ENCODE assay signal across 8 cellular contexts in the genomic region with DNA sequence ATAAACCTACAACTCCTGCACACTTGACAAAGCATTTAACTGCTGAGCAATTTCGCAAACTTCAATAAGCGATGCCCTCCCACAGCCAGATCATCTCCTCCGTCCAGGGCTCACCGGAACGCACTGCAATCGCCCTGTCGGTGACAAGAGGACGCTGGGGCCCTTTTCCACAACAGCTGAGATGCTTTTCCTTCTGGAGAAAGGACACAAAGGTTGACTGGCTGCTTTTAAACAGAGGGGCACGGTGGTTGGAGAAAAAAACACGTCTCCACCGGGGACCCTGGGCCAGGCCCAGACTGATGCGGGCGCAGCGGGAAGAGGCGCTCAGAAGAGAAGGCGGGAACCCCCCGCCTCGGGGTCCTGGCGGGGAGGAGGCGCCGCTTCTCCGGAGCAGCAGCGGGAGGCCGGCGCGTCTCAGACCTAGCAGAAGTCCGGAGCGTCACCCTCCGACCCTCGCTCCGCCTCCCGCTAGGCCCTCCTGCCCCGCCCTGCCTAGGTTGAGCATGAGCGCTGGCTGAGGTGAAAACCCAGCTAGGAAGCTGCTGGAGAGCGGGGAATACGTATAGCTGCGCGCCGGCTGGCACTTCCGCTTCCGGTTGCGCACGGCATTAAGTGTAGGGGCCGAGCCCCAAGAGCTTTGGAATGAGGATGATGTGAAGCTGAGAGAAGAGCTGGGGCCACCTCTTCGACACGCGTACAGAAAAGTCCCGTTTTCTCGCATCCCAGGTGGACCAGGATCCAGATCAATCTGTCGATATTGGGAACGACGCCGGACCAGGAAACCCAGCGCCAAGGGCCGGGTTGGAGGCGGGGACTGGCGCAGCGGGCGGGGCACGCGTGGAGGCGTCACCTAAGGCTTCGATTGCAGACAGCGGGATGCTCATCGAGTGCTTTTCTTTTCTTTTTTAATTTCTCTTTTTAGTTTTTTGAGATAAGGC. TPM values are rescaled to one million over a fixed set of nuclear protein-coding genes. Genes with fewer than 3 reads are reported as not detected.
DNase-seq lines count a peak whose midpoint lies in the region; ATAC-seq and TF ChIP-seq lines count a peak whose summit lies in the region.

A gene (minus strand): TSS at position 564 of the 938 bp plus-strand sequence. CDS start 3,788 bp downstream, outside the sequence.

- H3K27me3 ChIP-seq in heart left ventricle (no peaks in the 10 kb centered on the region), transverse colon (no peaks in the 10 kb centered on the region)

- CTCF ChIA-PET in T-cell (lab: Charles Lee): interaction anchor here in 1 of 2 donors (0.6 to 0.8 kb wide), 5 partner anchors 10 to 183 kb away, joined by 3 to 4 read pairs (median 3); no protein-coding TSS in a partner anchor

- peak in 1 of 2 donors; percentile 62 for TF ChIP-seq POLR2A in heart left ventricle (IDR thresholded peaks at IDR 0.05)
- peak; percentile 87 for TF ChIP-seq POLR2A in transverse colon (IDR thresholded peaks at IDR 0.05)

- peak within 1 kb of the TSS; percentile 86 to 94 (median 89) for H3K4me3 Mint-ChIP-seq in T-cell

- H3K9me3 Mint-ChIP-seq in T-cell: peaks cover 2 to 12% (median 8%) of the 10 kb centered on the region in 3 donors

- no peaks in the 10 kb centered on the region for H3K27me3 Mint-ChIP-seq in T-cell

- H3K4me3 ChIP-seq in GM12875 (ENCODE audit: low read depth, low read length): peak within 1 kb of the TSS; percentile 63
- peak within 1 kb of the TSS; percentile 57 to 91 (median 78) for H3K4me3 ChIP-seq in heart left ventricle
- H3K4me3 ChIP-seq in transverse colon: peak within 1 kb of the TSS; percentile 47 to 94 (median 80)

- in situ Hi-C loops in transverse colon (cut with MboI; ENCODE audit: low pct_ligation_motif_present in 1 of 4, low pct_unique_long_range_greater_than_20kb in 1 of 4, low sequenced_read_pairs in 3 of 4): no loop called here

- H3K27ac Mint-ChIP-seq in T-cell: peak within 1 kb of the TSS; percentile 97 to 99

- H3K27ac ChIP-seq in heart left ventricle (peak within 1 kb of the TSS; percentile 89 to 98 (median 92)), transverse colon (peak within 1 kb of the TSS; percentile 97 to 99 (median 98))

- TF ChIP-seq CTCF in GM12875 (IDR thresholded peaks at IDR 0.05; ENCODE audit: borderline replicate concordance, insufficient read depth, low read depth, low read length) (no peak), heart left ventricle (IDR thresholded peaks at IDR 0.05) (no peak), transverse colon (IDR thresholded peaks at IDR 0.05) (peak in 1 of 5 experiments; percentile 8)

- H3K4me1 ChIP-seq in heart left ventricle (peaks cover 0 to 20% (median 15%) of the 10 kb centered on the region in 12 donors), transverse colon (peaks cover 0 to 20% (median 11%) of the 10 kb centered on the region in 4 donors)

- POLR2A ChIA-PET in T-cell (lab: Charles Lee): interaction anchor here (0.5 to 0.7 kb wide), 2 partner anchors 105 to 460 kb away, joined by 3 to 4 read pairs; no protein-coding TSS in a partner anchor

- intact Hi-C loops in heart left ventricle (cut with DNase I) (loop anchor here in 7 of 10 donors (1.0 to 5.0 kb wide), 7 partner anchors 16 to 230 kb away; a partner anchor contains a TSS), transverse colon (cut with DNase I; ENCODE audit: low total_unique reads) (no loop called here)

- no peak for TF ChIP-seq EP300 in transverse colon (IDR thresholded peaks at IDR 0.05; ENCODE audit: low read depth)

- WGBS in heart left ventricle, 4 donors: 0 to 1% (median 1%) methylated on average over 50 to 65 of the region's 65 CpGs
- WGBS in transverse colon (ENCODE audit: low coverage in 1 of 2), 2 donors: 0 to 1% methylated on average over 9 to 65 of the region's 65 CpGs

- H3K9me3 ChIP-seq in heart left ventricle: peaks cover 0 to 12% (median 0%) of the 10 kb centered on the region in 12 donors
- H3K9me3 ChIP-seq in transverse colon: peaks cover 0 to 1% of the 10 kb centered on the region in 2 donors

- peak; percentile 97 for ATAC-seq in HG02763 (IDR thresholded peaks at IDR 0.05; ENCODE audit: unreplicated experiment)
- peak; percentile 96 to 98 (median 97) for ATAC-seq in T-cell (replicated peaks in 1 of 4)
- peak; percentile 97 to 100 (median 99) for ATAC-seq in heart left ventricle

- H3K4me1 Mint-ChIP-seq in T-cell: peaks cover 8 to 14% (median 9%) of the 10 kb centered on the region in 3 donors

- H3K36me3 ChIP-seq in heart left ventricle (peaks cover 0 to 24% (median 13%) of the 10 kb centered on the region in 9 donors), transverse colon (peaks cover 0 to 13% (median under 1%) of the 10 kb centered on the region in 4 donors)

- peak; percentile 92 for DNase-seq in NCI-H1436 (lab: John Stamatoyannopoulos, UW)
- peak; percentile 83 to 96 (median 92) for DNase-seq in T-cell
- peak; percentile 97 for DNase-seq in amniotic epithelial cell (ENCODE audit: low read depth)
- peak; percentile 92 to 96 (median 95) for DNase-seq in heart left ventricle
- peak; percentile 92 for DNase-seq in pons (ENCODE audit: low spot score)
- peak; percentile 95 for DNase-seq in transverse colon

- H3K36me3 Mint-ChIP-seq in T-cell: peaks cover 19% of the 10 kb centered on the region

RNA-seq across cellular contexts. Expression of the gene that starts here (rescaled TPM):
- total RNA-seq in T-cell (10 to 100 TPM; 13.7 to 19.7 (median 18.4) TPM), heart left ventricle (10 to 100 TPM in 3 of 9 donors, 1 to 10 TPM in 6; 6.5 to 11.0 (median 8.4) TPM), transverse colon (10 to 100 TPM in 3 of 4 donors, 1 to 10 TPM in 1; 10.0 to 18.1 (median 14.2) TPM)
- 10 to 100 TPM in 1 of 2 donors, 1 to 10 TPM in 1; 5.4 to 11.1 TPM for polyA plus RNA-seq in heart left ventricle

Comparison
In these comparisons a context has a peak if more than half of its experiments do, and no peak if none do; other contexts are left out.
1. Peak in every context shown above with its lines: DNase-seq, ATAC-seq, H3K4me3 ChIP-seq and H3K27ac ChIP-seq.